Comparison of ENCODE assay signal across 22 cellular contexts in the genomic region with DNA sequence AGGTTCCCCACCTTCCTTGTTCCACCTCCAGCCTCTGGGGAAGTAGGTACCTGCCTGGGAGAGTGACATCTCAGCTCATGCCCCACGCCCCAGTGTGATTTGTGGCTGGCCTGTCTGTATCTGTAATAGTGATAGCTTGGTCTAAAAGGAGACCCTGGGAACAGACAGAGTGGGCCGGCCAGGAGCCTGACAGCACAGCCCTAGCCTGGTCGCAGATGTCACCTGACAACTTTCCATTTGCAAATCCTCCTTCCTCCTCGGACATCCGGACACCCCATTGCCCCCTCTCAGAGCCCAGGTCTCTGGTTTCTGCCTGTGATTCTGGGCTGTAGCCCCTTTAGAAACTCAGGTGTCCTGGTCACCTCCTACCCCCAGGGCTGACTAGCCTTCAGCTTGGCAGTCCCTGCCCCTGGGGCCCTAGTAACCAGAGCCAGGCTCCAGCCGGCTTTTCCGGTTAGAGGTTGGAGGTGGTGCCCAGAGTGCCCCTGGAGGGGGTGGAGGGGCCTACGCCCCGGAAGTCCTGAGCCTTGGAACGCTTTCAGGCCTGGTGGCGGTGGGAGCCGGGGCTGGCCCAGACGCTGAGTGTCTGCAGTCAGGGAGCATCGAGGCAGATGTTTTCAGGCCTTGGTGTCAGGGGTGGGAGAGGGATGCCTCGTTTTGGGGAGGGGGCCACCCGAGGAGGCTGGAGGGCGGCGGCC. TPM values are rescaled to one million over a fixed set of nuclear protein-coding genes. Genes with fewer than 3 reads are reported as not detected.
DNase-seq lines count a peak whose midpoint lies in the region; ATAC-seq, FAIRE-seq and TF ChIP-seq lines count a peak whose summit lies in the region.
"Had no signal": no experiment of that assay in that cellular context is flagged by ENCODE, and none has a peak within 500 bp of the region (broad histone marks: within the 10 kb centered on the region; RNA-seq: fewer than 3 reads in every experiment).

No MANE protein-coding gene starts in this region.

- H3K79me2 ChIP-seq in HCT116 (ENCODE audit: insufficient read depth, low read length) (peaks cover 32% of the 10 kb centered on the region), keratinocyte (ENCODE audit: control insufficient read depth, insufficient read depth, low read length) (peaks cover 9% of the 10 kb centered on the region)

- H3K4me2 ChIP-seq in HCT116 (ENCODE audit: low read length) (no peak overlapping the region), keratinocyte (ENCODE audit: control insufficient read depth, extremely low read depth, insufficient read depth, low read depth, low read length) (peak overlapping the region; percentile 48)

- TF ChIP-seq RAD21 in HCT116 (IDR thresholded peaks at IDR 0.05; ENCODE audit: low read depth) = no peak

- dilution Hi-C loops in keratinocyte (cut with MboI; ENCODE audit: extremely low pct_ligation_motif_present, low sequenced_read_pairs) = no loop called here

- no peak for DNase-seq in HCT116 (ENCODE audit: low read depth, low spot score)
- peak; percentile 31 for DNase-seq in SJCRH30
- DNase-seq in keratinocyte (ENCODE audit: low read depth, low spot score) = no peak
- DNase-seq in thyroid gland = peak; percentile 13 to 50
- no peak for DNase-seq in chondrocyte (ENCODE audit: low spot score)
- no peak for DNase-seq in activated CD4-positive, alpha-beta T cell treated with anti-CD3 and anti-CD28 coated beads for 48 hours
- DNase-seq: activated CD4-positive, alpha-beta T cell treated with anti-CD3 and anti-CD28 coated beads for 36 hours; activated naive CD8-positive, alpha-beta T cell treated with anti-CD3 and anti-CD28 coated beads, Interleukin-2, amount 50 U/mL, for 24 hours; activated T-cell treated with anti-CD3 and anti-CD28 coated beads, Interleukin-2, amount 50 U/mL, for 1 hour; esophagus squamous epithelium; heart left ventricle; NCI-H2029; NCI-H748 treated with DMSO at 0.1 percent for 48 hours; nucleus accumbens; spleen had no signal

- intact Hi-C loops in HCT116 (cut with micrococcal nuclease) = no loop called here
- intact Hi-C loops in thyroid gland (cut with DNase I) = no loop called here

- H4K20me1 ChIP-seq in HCT116 (ENCODE audit: insufficient read depth) (no peaks in the 10 kb centered on the region), keratinocyte (ENCODE audit: control insufficient read depth, extremely low read depth, insufficient read depth, low read length) (no peaks in the 10 kb centered on the region)

- POLR2A ChIA-PET in HCT116 (lab: Charles Lee) = no interaction called here

- H3K27me3 ChIP-seq in HCT116 (ENCODE audit: insufficient read depth, low read length) (no peaks in the 10 kb centered on the region), SJCRH30 (no peaks in the 10 kb centered on the region), keratinocyte (ENCODE audit: control insufficient read depth, extremely low read depth, insufficient read depth, low read length) (no peaks in the 10 kb centered on the region), thyroid gland (no peaks in the 10 kb centered on the region)

- H3K4me3 Mint-ChIP-seq in chondrocyte (ENCODE audit: unreplicated experiment) = no peak overlapping the region
- H3K4me3 Mint-ChIP-seq: activated CD4-positive, alpha-beta T cell treated with anti-CD3 and anti-CD28 coated beads for 36 hours; activated naive CD8-positive, alpha-beta T cell treated with anti-CD3 and anti-CD28 coated beads, Interleukin-2, amount 50 U/mL, for 24 hours; CD14-positive monocyte had no signal

- H3K4me1 ChIP-seq in HCT116 (ENCODE audit: control insufficient read depth in 1 of 2, insufficient read depth in 2 of 2, low read length in 2 of 2) (peaks cover 0 to 3% of the 10 kb centered on the region in 2 experiments; a peak in 1 of 4 replicates), SJCRH30 (no peaks in the 10 kb centered on the region), keratinocyte (ENCODE audit: control insufficient read depth, extremely low read depth, insufficient read depth, low read length) (peaks cover 29% of the 10 kb centered on the region), thyroid gland (no peaks in the 10 kb centered on the region)
- H3K4me1 ChIP-seq: heart left ventricle, spleen had no signal

- peak; percentile 58 for FAIRE-seq in keratinocyte (lab: Jason Lieb, UNC)
- FAIRE-seq: GM12891 had no signal

- TF ChIP-seq POLR2A in HCT116 (IDR thresholded peaks at IDR 0.05; ENCODE audit: borderline replicate concordance, extremely low read depth, insufficient read depth, insufficient read length) (no peak), thyroid gland (IDR thresholded peaks at IDR 0.05) (no peak)

- peaks cover 5% of the 10 kb centered on the region for H3K36me3 Mint-ChIP-seq in chondrocyte (ENCODE audit: low read depth)
- H3K36me3 Mint-ChIP-seq: CD14-positive monocyte had no signal

- H3K9me2 ChIP-seq in HCT116 (ENCODE audit: insufficient read depth) = no peaks in the 10 kb centered on the region

- H3K9ac ChIP-seq in HCT116 (ENCODE audit: low read length) (no peak overlapping the region), keratinocyte (ENCODE audit: control insufficient read depth, extremely low read depth, insufficient read depth, low read length) (peak overlapping the region; percentile 66)

- H3K9me3 ChIP-seq in HCT116 (ENCODE audit: control insufficient read depth in 1 of 2, insufficient read depth in 1 of 2, low read depth in 1 of 2, low read length in 2 of 2) (no peaks in the 10 kb centered on the region), SJCRH30 (replicated peaks) (no peaks in the 10 kb centered on the region), keratinocyte (ENCODE audit: control insufficient read depth, low read depth, low read length) (no peaks in the 10 kb centered on the region), thyroid gland (no peaks in the 10 kb centered on the region)
- H3K9me3 ChIP-seq: esophagus squamous epithelium, heart left ventricle, spleen had no signal

- no peaks in the 10 kb centered on the region for H3K9me1 ChIP-seq in keratinocyte (ENCODE audit: control insufficient read depth, extremely low read depth, insufficient read depth, low read length)

- BruUV-seq in HCT116 (replicated peaks; lab: Mats Ljungman, UMichigan) = no TSS peak

- WGBS in thyroid gland, 2 donors = 54 to 67% methylated on average over 7 to 18 of the region's 18 CpGs

- no peaks in the 10 kb centered on the region for H3K9me3 Mint-ChIP-seq in chondrocyte (ENCODE audit: low read depth)
- H3K9me3 Mint-ChIP-seq: activated naive CD8-positive, alpha-beta T cell treated with anti-CD3 and anti-CD28 coated beads, Interleukin-2, amount 50 U/mL, for 24 hours; CD14-positive monocyte had no signal

- H3K27ac ChIP-seq in HCT116 (ENCODE audit: low read depth, low read length) (no peak overlapping the region), SJCRH30 (no peak overlapping the region), keratinocyte (ENCODE audit: control insufficient read depth, insufficient read depth, low read length) (peak overlapping the region; percentile 61), thyroid gland (no peak overlapping the region)
- H3K27ac ChIP-seq: coronary artery, heart left ventricle, spleen had no signal

- ATAC-seq in HCT116 (peak; percentile 42; the same call in 1 of the 2 replicates), GM21717 (IDR thresholded peaks at IDR 0.05; ENCODE audit: unreplicated experiment) (no peak)
- ATAC-seq: activated CD4-positive, alpha-beta T cell treated with anti-CD3 and anti-CD28 coated beads for 36 hours had no signal

- RAD21 ChIA-PET in HCT116 (lab: Charles Lee; ENCODE audit: low non-redundant PET in 1 of 2, low total read pairs in 2 of 2, uncharacterized antibody in 2 of 2, unreplicated experiment in 2 of 2) = no interaction called here

- H3K27me3 Mint-ChIP-seq in chondrocyte (ENCODE audit: low read depth) = no peaks in the 10 kb centered on the region

- peaks cover 15% of the 10 kb centered on the region for H3K4me1 Mint-ChIP-seq in chondrocyte (ENCODE audit: low read depth)
- H3K4me1 Mint-ChIP-seq: activated CD4-positive, alpha-beta T cell treated with anti-CD3 and anti-CD28 coated beads for 36 hours had no signal

- no peak overlapping the region for H3K4me3 ChIP-seq in HCT116 (replicated peaks in 1 of 2; ENCODE audit: low read depth in 1 of 2, low read length in 2 of 2)
- H3K4me3 ChIP-seq in SJCRH30 = no peak overlapping the region
- no peak overlapping the region for H3K4me3 ChIP-seq in keratinocyte (ENCODE audit: control insufficient read depth in 2 of 3, extremely low read depth in 1 of 3, insufficient read depth in 2 of 3, low read depth in 1 of 3, low read length in 3 of 3)
- H3K4me3 ChIP-seq in thyroid gland (replicated peaks in 1 of 3) = no peak overlapping the region
- H3K4me3 ChIP-seq: coronary artery, esophagus squamous epithelium, heart left ventricle, spleen had no signal

- H3K36me3 ChIP-seq in HCT116 (ENCODE audit: control insufficient read depth in 1 of 2, insufficient read depth in 2 of 2, low read length in 2 of 2) (peaks cover 0 to 9% of the 10 kb centered on the region in 2 experiments; a peak in 2 of 4 replicates), SJCRH30 (no peaks in the 10 kb centered on the region), keratinocyte (ENCODE audit: control insufficient read depth in 2 of 2, extremely low read depth in 1 of 2, insufficient read depth in 2 of 2, low read length in 2 of 2) (peaks cover 11 to 12% of the 10 kb centered on the region in 2 experiments), thyroid gland (no peaks in the 10 kb centered on the region)
- H3K36me3 ChIP-seq: heart left ventricle, spleen had no signal

- H2AFZ ChIP-seq in HCT116 (ENCODE audit: low read depth, low read length, poor library complexity, severe bottlenecking) (no peak overlapping the region), keratinocyte (ENCODE audit: control insufficient read depth, low read length) (no peak overlapping the region)

- no peak overlapping the region for H3K27ac Mint-ChIP-seq in chondrocyte (ENCODE audit: unreplicated experiment)
- H3K27ac Mint-ChIP-seq: activated CD4-positive, alpha-beta T cell treated with anti-CD3 and anti-CD28 coated beads for 36 hours; activated naive CD8-positive, alpha-beta T cell treated with anti-CD3 and anti-CD28 coated beads, Interleukin-2, amount 50 U/mL, for 24 hours; CD14-positive monocyte had no signal

- CTCF ChIA-PET in HCT116 (lab: Charles Lee) = no interaction called here

- TF ChIP-seq CTCF in HCT116 (IDR thresholded peaks at IDR 0.05 in 2 of 3, conservative IDR thresholded peaks at IDR 0.05 in 1 of 3; ENCODE audit: borderline replicate concordance in 1 of 3, insufficient read depth in 1 of 3, low read depth in 2 of 3, low read length in 2 of 3) (no peak), keratinocyte (optimal IDR thresholded peaks at IDR 0.05 in 1 of 3, IDR thresholded peaks at IDR 0.05 in 1 of 3, conservative IDR thresholded peaks at IDR 0.05 in 1 of 3; ENCODE audit: extremely low read depth in 1 of 3, insufficient read depth in 2 of 3, low read length in 3 of 3) (peak in 1 of 3 experiments; percentile 10), thyroid gland (IDR thresholded peaks at IDR 0.05) (no peak), chondrocyte (IDR thresholded peaks at IDR 0.05) (no peak)

RNA-seq across cellular contexts. Expression of a gene that starts 6.5 kb away (rescaled TPM):
- total RNA-seq in HCT116 (2021; ENCODE audit: unreplicated experiment) = 18.1 TPM
- 11.8 and 13.0 TPM in 2 replicates for polyA plus RNA-seq in HCT116 (2012)
- total RNA-seq in SJCRH30 (2014; rRNA removed; shearing (Covaris generic)) = 0.04 and 0.15 TPM in 2 replicates
- polyA plus RNA-seq in keratinocyte = 11.5 to 22.2 TPM (median 13.5 TPM) in 3 replicates
- polyA plus RNA-seq in keratinocyte (2011; ENCODE audit: low read depth) = 8.9 TPM
- 6.2 and 7.4 TPM in 2 replicates for polyA plus RNA-seq in keratinocyte (2011; cell fraction: cytosol; rRNA removed)
- 23.6 and 28.4 TPM in 2 replicates for polyA plus RNA-seq in keratinocyte (2011; cell fraction: nucleus; rRNA removed)
- 10.5 and 20.0 TPM in 2 replicates for polyA plus RNA-seq in keratinocyte (2012; ENCODE audit: low replicate concordance)
- 14.7 to 18.5 TPM (median 18.4 TPM) in 3 replicates for polyA minus RNA-seq in keratinocyte
- 12.5 TPM for polyA minus RNA-seq in keratinocyte (2011; cell fraction: cytosol; rRNA and poly(A)+ RNA removed)
- polyA minus RNA-seq in keratinocyte (2011; cell fraction: nucleus; rRNA and poly(A)+ RNA removed) = 25.3 and 31.3 TPM in 2 replicates
- total RNA-seq in thyroid gland = 1 to 10 TPM; 1.4 to 3.3 (median 2.3) TPM
- total RNA-seq in chondrocyte = 1.9 to 6.9 TPM (median 4.8 TPM) in 3 replicates
- total RNA-seq: activated CD4-positive, alpha-beta T cell treated with anti-CD3 and anti-CD28 coated beads for 36 hours; T-helper 1 cell treated with Interleukin-12 subunit alpha and Interleukin-12 subunit beta and Interleukin-4 antibody, amounts not matched to agents 30 ng/mL and 1 ng/mL, for 36 hours had no signal
- polyA plus RNA-seq: CD14-positive monocyte had no signal

RNA-seq across cellular contexts. Expression of a gene that starts 8.9 kb away (rescaled TPM):
- 59.1 TPM for total RNA-seq in HCT116 (2021; ENCODE audit: unreplicated experiment)
- polyA plus RNA-seq in HCT116 (2012) = 36.4 and 43.1 TPM in 2 replicates
- 12.9 and 13.6 TPM in 2 replicates for total RNA-seq in SJCRH30 (2014; rRNA removed; shearing (Covaris generic))
- 8.4 to 11.7 TPM (median 10.9 TPM) in 3 replicates for polyA plus RNA-seq in keratinocyte
- polyA plus RNA-seq in keratinocyte (2011; ENCODE audit: low read depth) = 15.8 TPM
- 5.2 and 11.4 TPM in 2 replicates for polyA plus RNA-seq in keratinocyte (2011; cell fraction: cytosol; rRNA removed)
- 18.9 and 22.4 TPM in 2 replicates for polyA plus RNA-seq in keratinocyte (2011; cell fraction: nucleus; rRNA removed)
- polyA plus RNA-seq in keratinocyte (2012; ENCODE audit: low replicate concordance) = 14.5 and 18.4 TPM in 2 replicates
- polyA minus RNA-seq in keratinocyte = 7.8 to 18.9 TPM (median 8.1 TPM) in 3 replicates
- 23.4 TPM for polyA minus RNA-seq in keratinocyte (2011; cell fraction: cytosol; rRNA and poly(A)+ RNA removed)
- polyA minus RNA-seq in keratinocyte (2011; cell fraction: nucleus; rRNA and poly(A)+ RNA removed) = 11.3 and 15.2 TPM in 2 replicates
- total RNA-seq in thyroid gland = 10 to 100 TPM in 3 of 4 donors, 1 to 10 TPM in 1; 9.1 to 18.6 (median 14.9) TPM
- 24.4 to 27.5 TPM (median 25.7 TPM) in 3 replicates for total RNA-seq in chondrocyte

RNA-seq across cellular contexts. Expression of a gene that starts 19.9 kb away (rescaled TPM):
- total RNA-seq in HCT116 (2021; ENCODE audit: unreplicated experiment) (30.9 TPM), thyroid gland (not detected), chondrocyte (8.1 to 11.6 TPM (median 11.2 TPM) in 3 replicates)
- 37.9 and 39.2 TPM in 2 replicates for polyA plus RNA-seq in HCT116 (2012)
- total RNA-seq in SJCRH30 (2014; rRNA removed; shearing (Covaris generic)) = not detected in 2 replicates
- polyA plus RNA-seq in keratinocyte = 0.28 to 0.72 TPM (median 0.68 TPM) in 3 replicates
- polyA plus RNA-seq in keratinocyte (2011; ENCODE audit: low read depth) = 6.7 TPM
- 0.29 and 1.6 TPM in 2 replicates for polyA plus RNA-seq in keratinocyte (2011; cell fraction: cytosol; rRNA removed)
- polyA plus RNA-seq in keratinocyte (2011; cell fraction: nucleus; rRNA removed) = 0.34 and 1.3 TPM in 2 replicates
- 1.8 and 10.1 TPM in 2 replicates for polyA plus RNA-seq in keratinocyte (2012; ENCODE audit: low replicate concordance)
- polyA minus RNA-seq in keratinocyte = not detected in 3 replicates
- not detected for polyA minus RNA-seq in keratinocyte (2011; cell fraction: cytosol; rRNA and poly(A)+ RNA removed)
- polyA minus RNA-seq in keratinocyte (2011; cell fraction: nucleus; rRNA and poly(A)+ RNA removed) = 1.5 TPM in 1 of 2 replicates, not detected in the other
- total RNA-seq: esophagus squamous epithelium, spleen had no signal
- polyA plus RNA-seq: CD14-positive monocyte had no signal

RNA-seq across cellular contexts. Expression of a gene that starts 20.6 kb away (rescaled TPM):
- total RNA-seq in HCT116 (2021; ENCODE audit: unreplicated experiment) (7.5 TPM), thyroid gland (under 1 TPM; 0.13 to 0.45 (median 0.20) TPM), chondrocyte (0.22 to 0.80 TPM (median 0.38 TPM) in 3 replicates)
- polyA plus RNA-seq in HCT116 (2012) = 5.2 and 6.0 TPM in 2 replicates
- total RNA-seq in SJCRH30 (2014; rRNA removed; shearing (Covaris generic)) = not detected in 2 replicates
- polyA plus RNA-seq in keratinocyte = 0.05 TPM in 2 of 3 replicates, not detected in the other
- polyA plus RNA-seq in keratinocyte (2011; ENCODE audit: low read depth) = not detected
- polyA plus RNA-seq in keratinocyte (2011; cell fraction: cytosol; rRNA removed) = 0.04 and 0.08 TPM in 2 replicates
- polyA plus RNA-seq in keratinocyte (2011; cell fraction: nucleus; rRNA removed) = 0.04 and 0.07 TPM in 2 replicates
- polyA plus RNA-seq in keratinocyte (2012; ENCODE audit: low replicate concordance) = 0.08 and 0.21 TPM in 2 replicates
- polyA minus RNA-seq in keratinocyte = not detected in 3 replicates
- not detected for polyA minus RNA-seq in keratinocyte (2011; cell fraction: cytosol; rRNA and poly(A)+ RNA removed)
- not detected in 2 replicates for polyA minus RNA-seq in keratinocyte (2011; cell fraction: nucleus; rRNA and poly(A)+ RNA removed)
- total RNA-seq: LHCN-M2, liver had no signal
- polyA plus RNA-seq: CD14-positive monocyte had no signal

RNA-seq across cellular contexts. Expression of a gene that starts 25.4 kb away (rescaled TPM):
- total RNA-seq in HCT116 (2021; ENCODE audit: unreplicated experiment) = 42.9 TPM
- polyA plus RNA-seq in HCT116 (2012) = 35.7 and 41.4 TPM in 2 replicates
- total RNA-seq in SJCRH30 (2014; rRNA removed; shearing (Covaris generic)) = 15.8 and 17.4 TPM in 2 replicates
- polyA plus RNA-seq in keratinocyte = 10.7 to 15.5 TPM (median 10.8 TPM) in 3 replicates
- 5.6 TPM for polyA plus RNA-seq in keratinocyte (2011; ENCODE audit: low read depth)
- polyA plus RNA-seq in keratinocyte (2011; cell fraction: cytosol; rRNA removed) = 8.6 and 20.3 TPM in 2 replicates
- polyA plus RNA-seq in keratinocyte (2011; cell fraction: nucleus; rRNA removed) = 6.8 and 12.3 TPM in 2 replicates
- 20.4 and 21.6 TPM in 2 replicates for polyA plus RNA-seq in keratinocyte (2012; ENCODE audit: low replicate concordance)
- 5.8 to 18.7 TPM (median 15.3 TPM) in 3 replicates for polyA minus RNA-seq in keratinocyte
- 15.5 TPM for polyA minus RNA-seq in keratinocyte (2011; cell fraction: cytosol; rRNA and poly(A)+ RNA removed)
- 6.1 and 6.4 TPM in 2 replicates for polyA minus RNA-seq in keratinocyte (2011; cell fraction: nucleus; rRNA and poly(A)+ RNA removed)
- total RNA-seq in thyroid gland = 10 to 100 TPM in 2 of 4 donors, 1 to 10 TPM in 2; 9.3 to 14.0 (median 11.5) TPM
- total RNA-seq in chondrocyte = 17.1 to 27.9 TPM (median 26.4 TPM) in 3 replicates

Comparison
In these comparisons a context has a peak if more than half of its experiments do, and no peak if none do; other contexts are left out.
1. DNase-seq: peak in SJCRH30 (2 of 2) and thyroid gland (2 of 2); none in HCT116 (single experiment), keratinocyte (single experiment), chondrocyte (single experiment) and activated CD4-positive, alpha-beta T cell treated with anti-CD3 and anti-CD28 coated beads for 48 hours (single experiment).